Comparison of ENCODE assay signal across 8 cellular contexts in genomic region chr21:34888569-34889286, GRCh38.
DNase-seq lines count a peak whose midpoint lies in the region; FAIRE-seq and TF ChIP-seq lines count a peak whose summit lies in the region.

No MANE protein-coding gene starts in this region.

- H3K23ac ChIP-seq in H9 (ENCODE audit: insufficient read length, low read depth, low read length): no peak overlapping the region

- no peak overlapping the region for H2BK15ac ChIP-seq in H9 (ENCODE audit: low read depth, low read length)

- H3K9me3 Mint-ChIP-seq in H9: peaks cover 0 to 3% of the 10 kb centered on the region in 2 experiments; a peak in 2 of 5 replicates

- H2BK20ac ChIP-seq in H9 (ENCODE audit: low read depth, low read length, poor library complexity, severe bottlenecking): no peak overlapping the region

- WGBS in H9 (ENCODE audit: extremely low coverage, insufficient read length, low lambda C conversion rate): no CpG with 5 or more reads among the region's 92 CpGs

- no peak overlapping the region for H3K18ac ChIP-seq in H9 (ENCODE audit: insufficient read length, low read depth, low read length)

- H3T11ph ChIP-seq in H9 (ENCODE audit: low read length): no peak overlapping the region

- H4K8ac ChIP-seq in H9 (replicated peaks; ENCODE audit: insufficient read length, low read depth, low read length): no peak overlapping the region

- TF ChIP-seq CTCF in H9 (conservative IDR thresholded peaks at IDR 0.05) (no peak), neutrophil (IDR thresholded peaks at IDR 0.05) (no peak)

- no peaks in the 10 kb centered on the region for H3K9me3 ChIP-seq in H9 (ENCODE audit: control insufficient read depth, low read depth, low read length)
- H3K9me3 ChIP-seq in neutrophil: no peaks in the 10 kb centered on the region
- H3K9me3 ChIP-seq in subcutaneous abdominal adipose tissue (ENCODE audit: control insufficient read depth in 5 of 5, low read length in 5 of 5): no peaks in the 10 kb centered on the region

- H3K27me3 ChIP-seq in H9 (ENCODE audit: insufficient read depth, low read length) (peaks cover 61% of the 10 kb centered on the region), neutrophil (no peaks in the 10 kb centered on the region), subcutaneous abdominal adipose tissue (ENCODE audit: control insufficient read depth in 5 of 5, insufficient read depth in 4 of 5, low read length in 5 of 5) (peaks cover 0 to 18% (median 12%) of the 10 kb centered on the region in 5 donors)

- no peak overlapping the region for H2AK5ac ChIP-seq in H9 (ENCODE audit: insufficient read length, low read length)

- H4K91ac ChIP-seq in H9 (ENCODE audit: insufficient read length, low read depth, low read length): no peak overlapping the region

- H3K79me1 ChIP-seq in H9 (ENCODE audit: insufficient read depth, low read depth, low read length, poor library complexity, severe bottlenecking): no peaks in the 10 kb centered on the region

- H3K27ac ChIP-seq in H9 (ENCODE audit: insufficient read length, low read depth, low read length) (no peak overlapping the region), neutrophil (peak overlapping the region; percentile 86), subcutaneous abdominal adipose tissue (ENCODE audit: low read depth, low read length) (peak overlapping the region; percentile 97)

- H3K79me2 ChIP-seq in H9 (ENCODE audit: insufficient read depth, low read length): no peaks in the 10 kb centered on the region

- FAIRE-seq in frontal cortex (lab: Jason Lieb, UNC): no peak

- H3K4me1 ChIP-seq in H9 (ENCODE audit: insufficient read depth, low read length) (no peaks in the 10 kb centered on the region), neutrophil (ENCODE audit: control insufficient read depth in 1 of 2, insufficient read depth in 1 of 2, low read depth in 1 of 2, low read length in 1 of 2) (peaks cover 70 to 81% of the 10 kb centered on the region in 2 experiments), subcutaneous abdominal adipose tissue (ENCODE audit: control insufficient read depth in 5 of 5, insufficient read depth in 5 of 5, low read length in 5 of 5) (peaks cover 1 to 43% (median 31%) of the 10 kb centered on the region in 5 donors)

- no peak overlapping the region for H2BK5ac ChIP-seq in H9 (ENCODE audit: insufficient read length, low read length)

- peak overlapping the region; percentile 72 to 90 for H3K4me3 Mint-ChIP-seq in H9

- H2AFZ ChIP-seq in H9 (ENCODE audit: low read length): no peak overlapping the region

- H3K4ac ChIP-seq in H9 (ENCODE audit: low read depth, low read length): no peak overlapping the region

- no peak overlapping the region for H3K14ac ChIP-seq in H9 (ENCODE audit: insufficient read depth, low read length)

- H3K27ac Mint-ChIP-seq in H9: no peak overlapping the region; a peak in 1 of 7 replicates

- no peak overlapping the region for H4K5ac ChIP-seq in H9 (ENCODE audit: insufficient read length, low read depth, low read length)

- no peak overlapping the region for H2BK120ac ChIP-seq in H9 (ENCODE audit: low read depth, low read length, poor library complexity, severe bottlenecking)

- no peak overlapping the region for H2BK12ac ChIP-seq in H9 (ENCODE audit: insufficient read length, low read depth, low read length)

- peaks cover 21% of the 10 kb centered on the region for H3K23me2 ChIP-seq in H9 (ENCODE audit: insufficient read length, low read depth, low read length, poor library complexity, severe bottlenecking)

- H3K36me3 Mint-ChIP-seq in H9 (ENCODE audit: insufficient read depth in 1 of 3, low read depth in 3 of 3): no peaks in the 10 kb centered on the region

- no peak overlapping the region for H3K56ac ChIP-seq in H9 (ENCODE audit: insufficient read length, low read depth, low read length)

- H3K4me3 ChIP-seq in neutrophil (ENCODE audit: low read depth in 1 of 2, low read length in 1 of 2) (peak overlapping the region; percentile 78 to 98), subcutaneous abdominal adipose tissue (ENCODE audit: low read depth in 1 of 5, low read length in 5 of 5) (peak overlapping the region; percentile 65 to 96 (median 88))

- DNase-seq in ELF-1 (ENCODE audit: low read depth, low spot score) (peak; percentile 97), H9 (peak; percentile 93), M059J (ENCODE audit: low read depth) (peak; percentile 98), SHP77 (lab: John Stamatoyannopoulos, UW) (peak; percentile 86 to 93), activated gamma-delta T cell treated with Interleukin-2 at 50 U/mL for 16 hours (peak; percentile 61), frontal cortex (ENCODE audit: low spot score in 2 of 2) (peak; percentile 84 to 88)

- no peaks in the 10 kb centered on the region for H4K20me1 ChIP-seq in H9 (ENCODE audit: control insufficient read depth, insufficient read depth, insufficient read length)

- H3K4me1 Mint-ChIP-seq in H9: peaks cover 31% of the 10 kb centered on the region in 2 experiments

- H3K4me2 ChIP-seq in H9 (ENCODE audit: insufficient read depth, insufficient read length, low read length): peak overlapping the region; percentile 86

- H3K36me3 ChIP-seq in neutrophil (no peaks in the 10 kb centered on the region), subcutaneous abdominal adipose tissue (ENCODE audit: control insufficient read depth in 5 of 5, insufficient read depth in 5 of 5, low read length in 5 of 5) (peaks cover 0 to 3% (median 0%) of the 10 kb centered on the region in 5 donors)

- H3K27me3 Mint-ChIP-seq in H9 (ENCODE audit: low read depth): peaks cover 86% of the 10 kb centered on the region

- no peak overlapping the region for H3K9ac ChIP-seq in H9 (ENCODE audit: extremely low read depth, insufficient read length, low read length)
- peak overlapping the region; percentile 87 to 98 (median 89) for H3K9ac ChIP-seq in subcutaneous abdominal adipose tissue (ENCODE audit: low read length in 5 of 5)
